38 cellular contexts compared by ENCODE assay signal in genomic region chr4:45638641-45639040, GRCh38.
"Had no signal": no experiment of that assay in that cellular context is flagged by ENCODE, and none has a peak within 500 bp of the region (broad histone marks: within the 10 kb centered on the region; RNA-seq: fewer than 3 reads in every experiment).

No MANE protein-coding gene starts in this region.

- ATAC-seq: activated CD8-positive, alpha-beta memory T cell treated with anti-CD3 and anti-CD28 coated beads, Interleukin-2, amount 10 ng/mL, durations not matched to agents 7 days and 5 days; Right ventricle myocardium inferior; SK-N-SH treated with all-trans-retinoic acid at 6 μM for 48 hours had no signal

- DNase-seq: activated CD4-positive, alpha-beta memory T cell treated with anti-CD3 and anti-CD28 coated beads, Interleukin-2, amount 10 ng/mL, durations not matched to agents 7 days and 5 days; activated CD4-positive, alpha-beta T cell treated with anti-CD3 and anti-CD28 coated beads for 1 hour; activated CD4-positive, alpha-beta T cell treated with anti-CD3 and anti-CD28 coated beads for 48 hours; activated CD4-positive, CD25-positive, alpha-beta regulatory T cell; activated CD8-positive, alpha-beta memory T cell treated with anti-CD3 and anti-CD28 coated beads for 24 hours; activated CD8-positive, alpha-beta memory T cell treated with anti-CD3 and anti-CD28 coated beads, Interleukin-2, amount 10 ng/mL, durations not matched to agents 7 days and 5 days; activated CD8-positive, alpha-beta memory T cell treated with anti-CD3 and anti-CD28 coated beads, Interleukin-2, amount 50 U/mL, for 48 hours; activated effector memory CD4-positive, alpha-beta T cell treated with anti-CD3 and anti-CD28 coated beads, Interleukin-2, amount 50 U/mL, for 16 hours; activated naive CD4-positive, alpha-beta T cell; activated naive CD4-positive, alpha-beta T cell treated with anti-CD3 and anti-CD28 coated beads, Interleukin-2, amount 50 U/mL, for 16 hours; activated naive CD8-positive, alpha-beta T cell treated with anti-CD3 and anti-CD28 coated beads for 36 hours; activated T-cell treated with anti-CD3 and anti-CD28 coated beads, Interleukin-2, amount 50 U/mL, for 48 hours; amniotic stem cell; aorta; brain microvascular endothelial cell; central memory CD4-positive, alpha-beta T cell; Kasumi-1; KG1; MM.1S; MV-4-11; NCI-H1092; NCI-H1417; NCI-H146; NCI-H187; NCI-H2029 treated with DMSO at 0.1 percent for 48 hours; NCI-H2107; NCI-H2171; NCI-H226; NCI-H446 treated with DMSO at 0.1 percent for 48 hours; NCI-H524 treated with DMSO at 0.1 percent for 48 hours; NCI-H748 treated with DMSO at 0.1 percent for 48 hours; PC-9; SIG-M5; T-helper 1 cell; T-helper 2 cell; T-helper 9 cell had no signal

- H3K4me3 ChIP-seq: PC-9 had no signal
